Comparison of ENCODE assay signal across 1 cellular context in the genomic region with DNA sequence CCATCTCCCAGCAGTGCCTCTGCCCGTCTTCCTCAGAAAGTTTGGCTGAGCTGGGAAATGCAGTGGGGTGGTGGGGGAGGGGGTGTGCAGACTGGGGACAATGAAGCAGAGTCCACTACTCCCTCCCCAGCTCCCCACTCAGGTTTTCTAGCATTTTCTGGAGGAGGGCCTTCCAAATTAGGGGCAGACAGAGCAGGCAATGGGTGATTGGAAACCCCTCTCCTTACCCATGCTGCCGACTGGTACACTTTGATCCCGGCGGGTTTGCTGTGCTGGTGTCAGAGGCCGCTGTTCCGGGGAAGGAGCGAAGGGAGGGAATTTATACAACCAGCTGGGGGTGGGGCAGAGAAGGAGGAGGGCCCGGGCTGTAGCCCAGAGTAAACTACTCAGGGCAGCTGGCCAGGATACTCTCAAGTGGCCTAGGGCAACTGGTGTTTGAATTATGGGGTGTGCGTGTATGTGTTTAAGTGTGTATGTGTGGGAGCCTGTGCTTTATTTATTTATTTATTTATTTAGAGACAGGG.
TF ChIP-seq lines count a peak whose summit lies in the region.

A gene (minus strand): TSS at position 295 of the 524 bp plus-strand sequence. CDS start 64 bp downstream, at position 231.

TF ChIP-seq in HepG2, 621 proteins besides CTCF, POLR2A, EP300 and RAD21 (continued from another document and continues in another):
- TF ChIP-seq, protein P1, sequence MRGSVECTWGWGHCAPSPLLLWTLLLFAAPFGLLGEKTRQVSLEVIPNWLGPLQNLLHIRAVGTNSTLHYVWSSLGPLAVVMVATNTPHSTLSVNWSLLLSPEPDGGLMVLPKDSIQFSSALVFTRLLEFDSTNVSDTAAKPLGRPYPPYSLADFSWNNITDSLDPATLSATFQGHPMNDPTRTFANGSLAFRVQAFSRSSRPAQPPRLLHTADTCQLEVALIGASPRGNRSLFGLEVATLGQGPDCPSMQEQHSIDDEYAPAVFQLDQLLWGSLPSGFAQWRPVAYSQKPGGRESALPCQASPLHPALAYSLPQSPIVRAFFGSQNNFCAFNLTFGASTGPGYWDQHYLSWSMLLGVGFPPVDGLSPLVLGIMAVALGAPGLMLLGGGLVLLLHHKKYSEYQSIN (CRISPR knock-in tag; IDR thresholded peaks at IDR 0.05; ENCODE audit: borderline replicate concordance), result no peak
- TF ChIP-seq, protein P2, sequence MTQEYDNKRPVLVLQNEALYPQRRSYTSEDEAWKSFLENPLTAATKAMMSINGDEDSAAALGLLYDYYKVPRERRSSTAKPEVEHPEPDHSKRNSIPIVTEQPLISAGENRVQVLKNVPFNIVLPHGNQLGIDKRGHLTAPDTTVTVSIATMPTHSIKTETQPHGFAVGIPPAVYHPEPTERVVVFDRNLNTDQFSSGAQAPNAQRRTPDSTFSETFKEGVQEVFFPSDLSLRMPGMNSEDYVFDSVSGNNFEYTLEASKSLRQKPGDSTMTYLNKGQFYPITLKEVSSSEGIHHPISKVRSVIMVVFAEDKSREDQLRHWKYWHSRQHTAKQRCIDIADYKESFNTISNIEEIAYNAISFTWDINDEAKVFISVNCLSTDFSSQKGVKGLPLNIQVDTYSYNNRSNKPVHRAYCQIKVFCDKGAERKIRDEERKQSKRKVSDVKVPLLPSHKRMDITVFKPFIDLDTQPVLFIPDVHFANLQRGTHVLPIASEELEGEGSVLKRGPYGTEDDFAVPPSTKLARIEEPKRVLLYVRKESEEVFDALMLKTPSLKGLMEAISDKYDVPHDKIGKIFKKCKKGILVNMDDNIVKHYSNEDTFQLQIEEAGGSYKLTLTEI (CRISPR knock-in tag; conservative IDR thresholded peaks at IDR 0.05), result no peak
- TF ChIP-seq KAT8 (CRISPR knock-in tag; IDR thresholded peaks at IDR 0.05) (no peak), ZFX (CRISPR knock-in tag; IDR thresholded peaks at IDR 0.05; ENCODE audit: low read depth) (peak; percentile 81; the same call in 1 of the 2 replicates), BCL6 (CRISPR knock-in tag; IDR thresholded peaks at IDR 0.05) (no peak), SIN3B (IDR thresholded peaks at IDR 0.05; ENCODE audit: low read length) (no peak), ZNF44 (CRISPR knock-in tag; IDR thresholded peaks at IDR 0.05) (no peak), ZNF143 (CRISPR knock-in tag; IDR thresholded peaks at IDR 0.05) (0 out of 2 replicates have a peak, but pooled peaks have one; percentile 51), MXD4 (CRISPR knock-in tag; IDR thresholded peaks at IDR 0.05) (no peak), ZNF232 (CRISPR knock-in tag; IDR thresholded peaks at IDR 0.05; ENCODE audit: borderline replicate concordance) (no peak; the same call in 1 of the 2 replicates), TMF1 (CRISPR knock-in tag; IDR thresholded peaks at IDR 0.05; ENCODE audit: low read depth) (0 out of 2 replicates have a peak, but pooled peaks have one; percentile 40), ZNF564 (CRISPR knock-in tag; IDR thresholded peaks at IDR 0.05) (0 out of 2 replicates have a peak, but pooled peaks have one; percentile 33), ZFYVE20 (CRISPR knock-in tag; IDR thresholded peaks at IDR 0.05; ENCODE audit: borderline replicate concordance, low read depth) (no peak), FOSL1 (CRISPR knock-in tag; IDR thresholded peaks at IDR 0.05; ENCODE audit: borderline replicate concordance) (no peak), ZNF343 (CRISPR knock-in tag; IDR thresholded peaks at IDR 0.05) (no peak), DNMT3B (CRISPR knock-in tag; conservative IDR thresholded peaks at IDR 0.05) (no peak), ONECUT2 (CRISPR knock-in tag; IDR thresholded peaks at IDR 0.05) (no peak), AKAP8 (CRISPR knock-in tag; IDR thresholded peaks at IDR 0.05) (no peak), TCF7 (IDR thresholded peaks at IDR 0.05; ENCODE audit: low read depth) (0 out of 2 replicates have a peak, but pooled peaks have one; percentile 33), ZFP82 (CRISPR knock-in tag; IDR thresholded peaks at IDR 0.05; ENCODE audit: borderline replicate concordance) (no peak)
- TF ChIP-seq, protein P3, sequence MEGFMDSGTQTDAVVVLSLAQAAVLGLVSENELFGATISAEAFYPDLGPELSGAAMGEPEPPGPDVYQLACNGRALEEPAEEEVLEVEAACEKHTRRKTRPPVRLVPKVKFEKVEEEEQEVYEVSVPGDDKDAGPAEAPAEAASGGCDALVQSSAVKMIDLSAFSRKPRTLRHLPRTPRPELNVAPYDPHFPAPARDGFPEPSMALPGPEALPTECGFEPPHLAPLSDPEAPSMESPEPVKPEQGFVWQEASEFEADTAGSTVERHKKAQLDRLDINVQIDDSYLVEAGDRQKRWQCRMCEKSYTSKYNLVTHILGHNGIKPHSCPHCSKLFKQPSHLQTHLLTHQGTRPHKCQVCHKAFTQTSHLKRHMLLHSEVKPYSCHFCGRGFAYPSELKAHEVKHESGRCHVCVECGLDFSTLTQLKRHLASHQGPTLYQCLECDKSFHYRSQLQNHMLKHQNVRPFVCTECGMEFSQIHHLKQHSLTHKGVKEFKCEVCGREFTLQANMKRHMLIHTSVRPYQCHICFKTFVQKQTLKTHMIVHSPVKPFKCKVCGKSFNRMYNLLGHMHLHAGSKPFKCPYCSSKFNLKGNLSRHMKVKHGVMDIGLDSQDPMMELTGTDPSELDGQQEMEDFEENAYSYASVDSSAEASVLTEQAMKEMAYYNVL (CRISPR knock-in tag; IDR thresholded peaks at IDR 0.05; ENCODE audit: borderline replicate concordance), result no peak
- TF ChIP-seq, protein P4, sequence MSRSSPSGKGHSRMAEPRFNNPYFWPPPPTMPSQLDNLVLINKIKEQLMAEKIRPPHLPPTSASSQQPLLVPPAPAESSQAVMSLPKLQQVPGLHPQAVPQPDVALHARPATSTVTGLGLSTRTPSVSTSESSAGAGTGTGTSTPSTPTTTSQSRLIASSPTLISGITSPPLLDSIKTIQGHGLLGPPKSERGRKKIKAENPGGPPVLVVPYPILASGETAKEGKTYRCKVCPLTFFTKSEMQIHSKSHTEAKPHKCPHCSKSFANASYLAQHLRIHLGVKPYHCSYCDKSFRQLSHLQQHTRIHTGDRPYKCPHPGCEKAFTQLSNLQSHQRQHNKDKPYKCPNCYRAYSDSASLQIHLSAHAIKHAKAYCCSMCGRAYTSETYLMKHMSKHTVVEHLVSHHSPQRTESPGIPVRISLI (CRISPR knock-in tag; IDR thresholded peaks at IDR 0.05; ENCODE audit: borderline replicate concordance), result no peak
- TF ChIP-seq, protein P5, sequence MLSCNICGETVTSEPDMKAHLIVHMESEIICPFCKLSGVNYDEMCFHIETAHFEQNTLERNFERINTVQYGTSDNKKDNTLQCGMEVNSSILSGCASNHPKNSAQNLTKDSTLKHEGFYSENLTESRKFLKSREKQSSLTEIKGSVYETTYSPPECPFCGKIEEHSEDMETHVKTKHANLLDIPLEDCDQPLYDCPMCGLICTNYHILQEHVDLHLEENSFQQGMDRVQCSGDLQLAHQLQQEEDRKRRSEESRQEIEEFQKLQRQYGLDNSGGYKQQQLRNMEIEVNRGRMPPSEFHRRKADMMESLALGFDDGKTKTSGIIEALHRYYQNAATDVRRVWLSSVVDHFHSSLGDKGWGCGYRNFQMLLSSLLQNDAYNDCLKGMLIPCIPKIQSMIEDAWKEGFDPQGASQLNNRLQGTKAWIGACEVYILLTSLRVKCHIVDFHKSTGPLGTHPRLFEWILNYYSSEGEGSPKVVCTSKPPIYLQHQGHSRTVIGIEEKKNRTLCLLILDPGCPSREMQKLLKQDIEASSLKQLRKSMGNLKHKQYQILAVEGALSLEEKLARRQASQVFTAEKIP (CRISPR knock-in tag; IDR thresholded peaks at IDR 0.05; ENCODE audit: borderline replicate concordance), result no peak
- TF ChIP-seq, protein P6, sequence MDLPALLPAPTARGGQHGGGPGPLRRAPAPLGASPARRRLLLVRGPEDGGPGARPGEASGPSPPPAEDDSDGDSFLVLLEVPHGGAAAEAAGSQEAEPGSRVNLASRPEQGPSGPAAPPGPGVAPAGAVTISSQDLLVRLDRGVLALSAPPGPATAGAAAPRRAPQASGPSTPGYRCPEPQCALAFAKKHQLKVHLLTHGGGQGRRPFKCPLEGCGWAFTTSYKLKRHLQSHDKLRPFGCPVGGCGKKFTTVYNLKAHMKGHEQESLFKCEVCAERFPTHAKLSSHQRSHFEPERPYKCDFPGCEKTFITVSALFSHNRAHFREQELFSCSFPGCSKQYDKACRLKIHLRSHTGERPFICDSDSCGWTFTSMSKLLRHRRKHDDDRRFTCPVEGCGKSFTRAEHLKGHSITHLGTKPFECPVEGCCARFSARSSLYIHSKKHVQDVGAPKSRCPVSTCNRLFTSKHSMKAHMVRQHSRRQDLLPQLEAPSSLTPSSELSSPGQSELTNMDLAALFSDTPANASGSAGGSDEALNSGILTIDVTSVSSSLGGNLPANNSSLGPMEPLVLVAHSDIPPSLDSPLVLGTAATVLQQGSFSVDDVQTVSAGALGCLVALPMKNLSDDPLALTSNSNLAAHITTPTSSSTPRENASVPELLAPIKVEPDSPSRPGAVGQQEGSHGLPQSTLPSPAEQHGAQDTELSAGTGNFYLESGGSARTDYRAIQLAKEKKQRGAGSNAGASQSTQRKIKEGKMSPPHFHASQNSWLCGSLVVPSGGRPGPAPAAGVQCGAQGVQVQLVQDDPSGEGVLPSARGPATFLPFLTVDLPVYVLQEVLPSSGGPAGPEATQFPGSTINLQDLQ (CRISPR knock-in tag; IDR thresholded peaks at IDR 0.05), result no peak
- TF ChIP-seq, protein P7, sequence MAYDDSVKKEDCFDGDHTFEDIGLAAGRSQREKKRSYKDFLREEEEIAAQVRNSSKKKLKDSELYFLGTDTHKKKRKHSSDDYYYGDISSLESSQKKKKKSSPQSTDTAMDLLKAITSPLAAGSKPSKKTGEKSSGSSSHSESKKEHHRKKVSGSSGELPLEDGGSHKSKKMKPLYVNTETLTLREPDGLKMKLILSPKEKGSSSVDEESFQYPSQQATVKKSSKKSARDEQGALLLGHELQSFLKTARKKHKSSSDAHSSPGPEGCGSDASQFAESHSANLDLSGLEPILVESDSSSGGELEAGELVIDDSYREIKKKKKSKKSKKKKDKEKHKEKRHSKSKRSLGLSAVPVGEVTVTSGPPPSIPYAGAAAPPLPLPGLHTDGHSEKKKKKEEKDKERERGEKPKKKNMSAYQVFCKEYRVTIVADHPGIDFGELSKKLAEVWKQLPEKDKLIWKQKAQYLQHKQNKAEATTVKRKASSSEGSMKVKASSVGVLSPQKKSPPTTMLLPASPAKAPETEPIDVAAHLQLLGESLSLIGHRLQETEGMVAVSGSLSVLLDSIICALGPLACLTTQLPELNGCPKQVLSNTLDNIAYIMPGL (CRISPR knock-in tag; IDR thresholded peaks at IDR 0.05; ENCODE audit: borderline replicate concordance in 1 of 2, low read depth in 1 of 2), result peak in 1 of 2 experiments; percentile 22; a peak in 1 of 4 replicates
- TF ChIP-seq, protein P8, sequence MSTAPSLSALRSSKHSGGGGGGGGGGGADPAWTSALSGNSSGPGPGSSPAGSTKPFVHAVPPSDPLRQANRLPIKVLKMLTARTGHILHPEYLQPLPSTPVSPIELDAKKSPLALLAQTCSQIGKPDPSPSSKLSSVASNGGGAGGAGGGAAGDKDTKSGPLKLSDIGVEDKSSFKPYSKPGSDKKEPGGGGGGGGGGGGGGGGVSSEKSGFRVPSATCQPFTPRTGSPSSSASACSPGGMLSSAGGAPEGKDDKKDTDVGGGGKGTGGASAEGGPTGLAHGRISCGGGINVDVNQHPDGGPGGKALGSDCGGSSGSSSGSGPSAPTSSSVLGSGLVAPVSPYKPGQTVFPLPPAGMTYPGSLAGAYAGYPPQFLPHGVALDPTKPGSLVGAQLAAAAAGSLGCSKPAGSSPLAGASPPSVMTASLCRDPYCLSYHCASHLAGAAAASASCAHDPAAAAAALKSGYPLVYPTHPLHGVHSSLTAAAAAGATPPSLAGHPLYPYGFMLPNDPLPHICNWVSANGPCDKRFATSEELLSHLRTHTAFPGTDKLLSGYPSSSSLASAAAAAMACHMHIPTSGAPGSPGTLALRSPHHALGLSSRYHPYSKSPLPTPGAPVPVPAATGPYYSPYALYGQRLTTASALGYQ (CRISPR knock-in tag; IDR thresholded peaks at IDR 0.05), result 0 out of 2 replicates have a peak, but pooled peaks have one; percentile 50
- TF ChIP-seq, protein P9, sequence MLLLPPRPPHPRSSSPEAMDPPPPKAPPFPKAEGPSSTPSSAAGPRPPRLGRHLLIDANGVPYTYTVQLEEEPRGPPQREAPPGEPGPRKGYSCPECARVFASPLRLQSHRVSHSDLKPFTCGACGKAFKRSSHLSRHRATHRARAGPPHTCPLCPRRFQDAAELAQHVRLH (CRISPR knock-in tag; IDR thresholded peaks at IDR 0.05; ENCODE audit: borderline replicate concordance, low read depth), result no peak
- TF ChIP-seq, protein P10, sequence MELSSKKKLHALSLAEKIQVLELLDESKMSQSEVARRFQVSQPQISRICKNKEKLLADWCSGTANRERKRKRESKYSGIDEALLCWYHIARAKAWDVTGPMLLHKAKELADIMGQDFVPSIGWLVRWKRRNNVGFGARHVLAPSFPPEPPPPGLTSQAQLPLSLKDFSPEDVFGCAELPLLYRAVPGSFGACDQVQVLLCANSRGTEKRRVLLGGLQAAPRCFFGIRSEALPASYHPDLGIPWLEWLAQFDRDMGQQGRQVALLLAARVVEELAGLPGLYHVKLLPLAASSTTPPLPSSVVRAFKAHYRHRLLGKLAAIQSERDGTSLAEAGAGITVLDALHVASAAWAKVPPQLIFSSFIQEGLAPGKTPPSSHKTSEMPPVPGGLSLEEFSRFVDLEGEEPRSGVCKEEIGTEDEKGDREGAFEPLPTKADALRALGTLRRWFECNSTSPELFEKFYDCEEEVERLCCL (CRISPR knock-in tag; IDR thresholded peaks at IDR 0.05; ENCODE audit: borderline replicate concordance), result no peak
- TF ChIP-seq, protein P11, sequence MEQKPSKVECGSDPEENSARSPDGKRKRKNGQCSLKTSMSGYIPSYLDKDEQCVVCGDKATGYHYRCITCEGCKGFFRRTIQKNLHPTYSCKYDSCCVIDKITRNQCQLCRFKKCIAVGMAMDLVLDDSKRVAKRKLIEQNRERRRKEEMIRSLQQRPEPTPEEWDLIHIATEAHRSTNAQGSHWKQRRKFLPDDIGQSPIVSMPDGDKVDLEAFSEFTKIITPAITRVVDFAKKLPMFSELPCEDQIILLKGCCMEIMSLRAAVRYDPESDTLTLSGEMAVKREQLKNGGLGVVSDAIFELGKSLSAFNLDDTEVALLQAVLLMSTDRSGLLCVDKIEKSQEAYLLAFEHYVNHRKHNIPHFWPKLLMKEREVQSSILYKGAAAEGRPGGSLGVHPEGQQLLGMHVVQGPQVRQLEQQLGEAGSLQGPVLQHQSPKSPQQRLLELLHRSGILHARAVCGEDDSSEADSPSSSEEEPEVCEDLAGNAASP (CRISPR knock-in tag; IDR thresholded peaks at IDR 0.05; ENCODE audit: borderline replicate concordance), result no peak
- TF ChIP-seq, protein P12, sequence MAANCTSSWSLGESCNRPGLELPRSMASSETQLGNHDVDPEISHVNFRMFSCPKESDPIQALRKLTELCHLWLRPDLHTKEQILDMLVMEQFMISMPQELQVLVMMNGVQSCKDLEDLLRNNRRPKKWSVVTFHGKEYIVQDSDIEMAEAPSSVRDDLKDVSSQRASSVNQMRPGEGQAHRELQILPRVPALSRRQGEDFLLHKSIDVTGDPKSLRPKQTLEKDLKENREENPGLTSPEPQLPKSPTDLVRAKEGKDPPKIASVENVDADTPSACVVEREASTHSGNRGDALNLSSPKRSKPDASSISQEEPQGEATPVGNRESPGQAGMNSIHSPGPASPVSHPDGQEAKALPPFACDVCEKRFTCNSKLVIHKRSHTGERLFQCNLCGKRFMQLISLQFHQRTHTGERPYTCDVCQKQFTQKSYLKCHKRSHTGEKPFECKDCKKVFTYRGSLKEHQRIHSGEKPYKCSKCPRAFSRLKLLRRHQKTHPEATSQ (CRISPR knock-in tag; IDR thresholded peaks at IDR 0.05; ENCODE audit: borderline replicate concordance), result 0 out of 2 replicates have a peak, but pooled peaks have one; percentile 41
- TF ChIP-seq, protein P13, sequence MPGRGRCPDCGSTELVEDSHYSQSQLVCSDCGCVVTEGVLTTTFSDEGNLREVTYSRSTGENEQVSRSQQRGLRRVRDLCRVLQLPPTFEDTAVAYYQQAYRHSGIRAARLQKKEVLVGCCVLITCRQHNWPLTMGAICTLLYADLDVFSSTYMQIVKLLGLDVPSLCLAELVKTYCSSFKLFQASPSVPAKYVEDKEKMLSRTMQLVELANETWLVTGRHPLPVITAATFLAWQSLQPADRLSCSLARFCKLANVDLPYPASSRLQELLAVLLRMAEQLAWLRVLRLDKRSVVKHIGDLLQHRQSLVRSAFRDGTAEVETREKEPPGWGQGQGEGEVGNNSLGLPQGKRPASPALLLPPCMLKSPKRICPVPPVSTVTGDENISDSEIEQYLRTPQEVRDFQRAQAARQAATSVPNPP (CRISPR knock-in tag; IDR thresholded peaks at IDR 0.05), result no peak
